ENCODE assay signal across 21 cellular contexts in genomic region chr3:77707271-77707670, GRCh38.
DNase-seq lines count a peak whose midpoint lies in the region; ATAC-seq and TF ChIP-seq lines count a peak whose summit lies in the region.
"Had no signal": no experiment of that assay in that cellular context is flagged by ENCODE, and none has a peak within 500 bp of the region (broad histone marks: within the 10 kb centered on the region; RNA-seq: fewer than 3 reads in every experiment).

No MANE protein-coding gene starts in this region.

- H3K36me3 ChIP-seq in SK-N-MC (ENCODE audit: insufficient read depth, low read length): no peaks in the 10 kb centered on the region
- H3K36me3 ChIP-seq: BLaER1 treated with 17β-estradiol and CSF1 and Interleukin-3, amounts not matched to agents 10 nM and 100 nM had no signal

- no peak overlapping the region for H3K4me3 Mint-ChIP-seq in activated T-cell treated with anti-CD3 and anti-CD28 coated beads, Interleukin-2, amount 50 U/mL, for 4 hours
- H3K4me3 Mint-ChIP-seq: CD4-positive, alpha-beta T cell had no signal

- H3K9ac ChIP-seq in SK-N-MC (ENCODE audit: insufficient read length): no peak overlapping the region
- H3K9ac ChIP-seq: BLaER1 treated with 17β-estradiol and CSF1 and Interleukin-3, amounts not matched to agents 10 nM and 100 nM; GM23248 had no signal

- no peak overlapping the region for H3K27ac ChIP-seq in SK-N-MC
- H3K27ac ChIP-seq: BLaER1 treated with 17β-estradiol and CSF1 and Interleukin-3, amounts not matched to agents 10 nM and 100 nM; GM23248 had no signal

- peaks cover 6% of the 10 kb centered on the region for H3K9me3 Mint-ChIP-seq in activated T-cell treated with anti-CD3 and anti-CD28 coated beads, Interleukin-2, amount 50 U/mL, for 4 hours
- H3K9me3 Mint-ChIP-seq: CD4-positive, alpha-beta T cell had no signal

- ATAC-seq in esophagus mucosa (peak; percentile 61), HG02884 (IDR thresholded peaks at IDR 0.05; ENCODE audit: unreplicated experiment) (no peak)
- no peak for ATAC-seq in activated T-cell treated with anti-CD3 and anti-CD28 coated beads, Interleukin-2, amount 50 U/mL, for 4 hours
- ATAC-seq: HepG2, SK-N-SH treated with all-trans-retinoic acid at 6 μM for 48 hours had no signal

- no peaks in the 10 kb centered on the region for H3K36me3 Mint-ChIP-seq in activated T-cell treated with anti-CD3 and anti-CD28 coated beads, Interleukin-2, amount 50 U/mL, for 4 hours (ENCODE audit: insufficient read depth)

- DNase-seq in NCI-H748 (lab: John Stamatoyannopoulos, UW; ENCODE audit: unreplicated experiment): peak; percentile 42
- no peak for DNase-seq in NCI-H748 treated with DMSO at 0.1 percent for 48 hours (lab: John Stamatoyannopoulos, UW)
- DNase-seq in SK-N-MC (ENCODE audit: low read depth, low spot score): peak; percentile 3
- DNase-seq in retinal pigment epithelial cell (ENCODE audit: low read depth): peak; percentile 2
- DNase-seq in NCI-H187 (lab: John Stamatoyannopoulos, UW): no peak
- no peak for DNase-seq in activated T-cell treated with anti-CD3 and anti-CD28 coated beads, Interleukin-2, amount 50 U/mL, for 4 hours
- DNase-seq: 8988T; AML-193; CD4-positive, alpha-beta T cell; DMS53; GM23248; Karpas-422; MV-4-11; NCI-H1694 treated with DMSO at 0.1 percent for 48 hours; NCI-H2081 treated with DMSO at 0.1 percent for 48 hours; NCI-H524 had no signal

- H3K4me3 ChIP-seq in SK-N-MC: no peak overlapping the region; the same call in 1 of the 2 replicates
- no peak overlapping the region for H3K4me3 ChIP-seq in retinal pigment epithelial cell (ENCODE audit: low read length)
- H3K4me3 ChIP-seq: BLaER1 treated with 17β-estradiol and CSF1 and Interleukin-3, amounts not matched to agents 10 nM and 100 nM; GM23248 had no signal

- H3K27me3 Mint-ChIP-seq in activated T-cell treated with anti-CD3 and anti-CD28 coated beads, Interleukin-2, amount 50 U/mL, for 4 hours (ENCODE audit: low read depth): no peaks in the 10 kb centered on the region
- H3K27me3 Mint-ChIP-seq: CD4-positive, alpha-beta T cell had no signal

- H3K4me1 Mint-ChIP-seq in activated T-cell treated with anti-CD3 and anti-CD28 coated beads, Interleukin-2, amount 50 U/mL, for 4 hours (ENCODE audit: low read depth): no peaks in the 10 kb centered on the region

- no peaks in the 10 kb centered on the region for H3K9me3 ChIP-seq in SK-N-MC (ENCODE audit: low read depth, low read length)
- H3K9me3 ChIP-seq: BLaER1 treated with 17β-estradiol and CSF1 and Interleukin-3, amounts not matched to agents 10 nM and 100 nM had no signal

- no peak for TF ChIP-seq CTCF in retinal pigment epithelial cell (conservative IDR thresholded peaks at IDR 0.05; ENCODE audit: low read depth, low read length)

Comparison
In these comparisons a context has a peak if more than half of its experiments do, and no peak if none do; other contexts are left out.
1. DNase-seq: peak in NCI-H748 (single experiment), SK-N-MC (single experiment) and retinal pigment epithelial cell (single experiment); none in NCI-H748 treated with DMSO at 0.1 percent for 48 hours (single experiment), NCI-H187 (0 of 2) and activated T-cell treated with anti-CD3 and anti-CD28 coated beads, Interleukin-2, amount 50 U/mL, for 4 hours (single experiment).